In the genomic region with DNA sequence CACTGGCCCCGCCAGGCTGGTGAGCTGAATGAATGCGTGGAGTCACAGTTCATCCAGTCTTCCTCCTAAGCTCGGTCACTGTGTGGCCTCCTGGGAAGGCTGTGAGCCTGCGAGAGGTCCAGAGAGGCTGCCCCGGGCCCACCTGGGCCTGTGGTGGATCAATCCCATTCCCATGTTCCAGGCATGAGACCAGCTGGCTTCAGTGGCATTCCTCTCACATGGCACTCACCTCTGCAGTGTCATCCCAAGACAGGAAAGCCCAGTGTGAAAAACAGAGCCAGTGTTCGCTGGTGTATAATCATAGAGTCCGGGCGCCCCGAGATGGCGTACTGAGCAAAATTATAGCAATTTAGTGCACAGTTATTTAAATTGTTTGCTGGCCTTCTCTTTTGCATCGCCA, we compare ENCODE assay signal across 30 cellular contexts. TPM values are rescaled to one million over a fixed set of nuclear protein-coding genes. Genes with fewer than 3 reads are reported as not detected.
"Had no signal": no experiment of that assay in that cellular context is flagged by ENCODE, and none has a peak within 500 bp of the region (broad histone marks: within the 10 kb centered on the region; RNA-seq: fewer than 3 reads in every experiment).

No MANE protein-coding gene starts in this region.

- H3K4me3 ChIP-seq: cardiac muscle cell, SJCRH30, SK-N-MC had no signal

- ATAC-seq: activated CD8-positive, alpha-beta memory T cell treated with anti-CD3 and anti-CD28 coated beads, Interleukin-2, amount 10 ng/mL, durations not matched to agents 7 days and 5 days; activated naive CD8-positive, alpha-beta T cell treated with anti-CD3 and anti-CD28 coated beads, Interleukin-2, amount 50 U/mL, for 24 hours; Panc1 had no signal

- H3K27ac ChIP-seq: brain microvascular endothelial cell, cardiac muscle cell, SJCRH30, SK-N-MC, WERI-Rb-1 had no signal

- H3K9me3 ChIP-seq: SJCRH30 had no signal

- H3K27me3 ChIP-seq: brain microvascular endothelial cell, cardiac muscle cell, SJCRH30 had no signal

- DNase-seq: activated CD4-positive, alpha-beta memory T cell treated with anti-CD3 and anti-CD28 coated beads, Interleukin-2, amount 10 ng/mL, durations not matched to agents 7 days and 5 days; activated CD4-positive, alpha-beta T cell treated with anti-CD3 and anti-CD28 coated beads for 1 hour; activated CD4-positive, alpha-beta T cell treated with anti-CD3 and anti-CD28 coated beads for 48 hours; activated CD4-positive, CD25-positive, alpha-beta regulatory T cell; activated CD8-positive, alpha-beta memory T cell treated with anti-CD3 and anti-CD28 coated beads for 24 hours; activated CD8-positive, alpha-beta memory T cell treated with anti-CD3 and anti-CD28 coated beads, Interleukin-2, amount 10 ng/mL, durations not matched to agents 7 days and 5 days; activated CD8-positive, alpha-beta memory T cell treated with anti-CD3 and anti-CD28 coated beads, Interleukin-2, amount 50 U/mL, for 48 hours; activated effector memory CD4-positive, alpha-beta T cell treated with Interleukin-2 at 50 U/mL for 16 hours; activated naive CD8-positive, alpha-beta T cell treated with anti-CD3 and anti-CD28 coated beads, Interleukin-2, amount 50 U/mL, for 24 hours; activated T-cell treated with anti-CD3 and anti-CD28 coated beads, Interleukin-2, amount 50 U/mL, for 48 hours; anterior cingulate cortex; brain microvascular endothelial cell; Karpas-422; KBM-7; NCI-H1417 treated with DMSO at 0.1 percent for 48 hours; NCI-H187 treated with DMSO at 0.1 percent for 48 hours; NCI-H2171 treated with DMSO at 0.1 percent for 48 hours; NCI-H345; NCI-H524 treated with DMSO at 0.1 percent for 48 hours; SHP77; SJCRH30; T1000; WERI-Rb-1 had no signal

RNA-seq across cellular contexts. Expression of gene EPHA8, which starts 37.6 kb away (rescaled TPM):
- total RNA-seq: activated CD4-positive, alpha-beta memory T cell treated with anti-CD3 and anti-CD28 coated beads, Interleukin-2, amount 10 ng/mL, durations not matched to agents 7 days and 5 days; activated CD8-positive, alpha-beta memory T cell treated with anti-CD3 and anti-CD28 coated beads, Interleukin-2, amount 10 ng/mL, durations not matched to agents 7 days and 5 days; MCF 10A; RPMI7951; T-helper 1 cell treated with Interleukin-12 subunit alpha and Interleukin-12 subunit beta and Interleukin-4 antibody, amounts not matched to agents 30 ng/mL and 1 ng/mL, for 36 hours; T-helper 2 cell treated with Interferon-gamma antibody and Interleukin-4, amounts not matched to agents 100 ng/mL and 5 ng/mL, for 36 hours had no signal
